ENCODE assay signal across 26 cellular contexts in genomic region chr7:17535776-17536175, GRCh38.
DNase-seq lines count a peak whose midpoint lies in the region; ATAC-seq and TF ChIP-seq lines count a peak whose summit lies in the region.
"Had no signal": no experiment of that assay in that cellular context is flagged by ENCODE, and none has a peak within 500 bp of the region (broad histone marks: within the 10 kb centered on the region; RNA-seq: fewer than 3 reads in every experiment).

No MANE protein-coding gene starts in this region.

- H3K4me1 Mint-ChIP-seq in MCF 10A (ENCODE audit: insufficient read depth, unreplicated experiment), result peaks cover 25% of the 10 kb centered on the region
- H3K4me1 Mint-ChIP-seq: activated CD4-positive, alpha-beta T cell treated with anti-CD3 and anti-CD28 coated beads for 36 hours had no signal

- BruUV-seq in mammary epithelial cell (replicated peaks; lab: Mats Ljungman, UMichigan) (no TSS peak), MCF 10A (replicated peaks; lab: Mats Ljungman, UMichigan) (no TSS peak)

- dilution Hi-C loops in mammary epithelial cell (cut with HindIII; ENCODE audit: low sequenced_read_pairs), result no loop called here

- no peaks in the 10 kb centered on the region for H3K36me3 ChIP-seq in mammary epithelial cell (ENCODE audit: insufficient read depth, low read length)
- H3K36me3 ChIP-seq: neutrophil had no signal

- CTCF ChIA-PET in mammary epithelial cell (lab: Charles Lee; ENCODE audit: low non-redundant PET), result no interaction called here
- CTCF ChIA-PET in MCF 10A (lab: Yijun Ruan, JAX), result no interaction called here

- no peak overlapping the region for H3K4me2 ChIP-seq in mammary epithelial cell (ENCODE audit: insufficient read depth, low read depth, low read length)

- no peaks in the 10 kb centered on the region for H3K9me3 Mint-ChIP-seq in MCF 10A (ENCODE audit: unreplicated experiment)
- H3K9me3 Mint-ChIP-seq: CD4-positive, alpha-beta memory T cell; IgD-negative memory B cell; T-helper 2 cell treated with Interferon-gamma antibody and Interleukin-4, amounts not matched to agents 5 μg/mL and 100 μg/mL, for 36 hours had no signal

- no peaks in the 10 kb centered on the region for H3K9me3 ChIP-seq in mammary epithelial cell (replicated peaks; ENCODE audit: insufficient read depth, low read length)
- H3K9me3 ChIP-seq: neutrophil, testis had no signal

- no peak overlapping the region for H3K27ac ChIP-seq in mammary epithelial cell (ENCODE audit: insufficient read depth, low read depth, low read length)
- H3K27ac ChIP-seq: 22Rv1, neutrophil, testis had no signal

- no peaks in the 10 kb centered on the region for H3K27me3 Mint-ChIP-seq in MCF 10A (ENCODE audit: insufficient read depth, unreplicated experiment)
- H3K27me3 Mint-ChIP-seq: IgD-negative memory B cell, progenitor cell of endocrine pancreas had no signal

- H3K27me3 ChIP-seq in mammary epithelial cell (ENCODE audit: insufficient read depth, low read length), result no peaks in the 10 kb centered on the region
- H3K27me3 ChIP-seq: neutrophil, testis had no signal

- H4K20me1 ChIP-seq in mammary epithelial cell (ENCODE audit: insufficient read depth, low read length), result no peaks in the 10 kb centered on the region

- no peak for TF ChIP-seq CTCF in mammary epithelial cell (conservative IDR thresholded peaks at IDR 0.05 in 1 of 2, IDR thresholded peaks at IDR 0.05 in 1 of 2; ENCODE audit: extremely low read depth in 1 of 2, insufficient read depth in 1 of 2, low read depth in 1 of 2, low read length in 2 of 2)
- no peak for TF ChIP-seq CTCF in MCF 10A (IDR thresholded peaks at IDR 0.05; ENCODE audit: unreplicated experiment)
- TF ChIP-seq CTCF in fibroblast of the aortic adventitia (IDR thresholded peaks at IDR 0.05; ENCODE audit: insufficient read depth, low read length), result no peak

- ATAC-seq in GM18502 (IDR thresholded peaks at IDR 0.05; ENCODE audit: poor library complexity, unreplicated experiment) (no peak), GM21825 (IDR thresholded peaks at IDR 0.05; ENCODE audit: unreplicated experiment) (no peak)
- ATAC-seq: activated CD4-positive, alpha-beta T cell treated with anti-CD3 and anti-CD28 coated beads for 36 hours; Panc1; stimulated activated naive CD8-positive, alpha-beta T cell treated with anti-CD3 and anti-CD28 coated beads, Interleukin-15, Interleukin-2, amounts not matched to agents 100 U/mL and 50 U/mL, for 24 hours had no signal

- peak; percentile 33 for DNase-seq in mammary epithelial cell
- DNase-seq in MCF 10A (ENCODE audit: unreplicated experiment), result no peak
- peak; percentile 75 for DNase-seq in astrocyte of the hippocampus (ENCODE audit: low read depth, low spot score)
- peak; percentile 50 for DNase-seq in fibroblast of the aortic adventitia (ENCODE audit: low read depth)
- no peak for DNase-seq in LoVo (ENCODE audit: low spot score)
- DNase-seq in OCI-M2 (lab: John Stamatoyannopoulos, UW; ENCODE audit: unreplicated experiment), result no peak
- DNase-seq: activated CD4-positive, alpha-beta T cell treated with anti-CD3 and anti-CD28 coated beads for 36 hours; activated CD8-positive, alpha-beta memory T cell treated with anti-CD3 and anti-CD28 coated beads for 24 hours; activated gamma-delta T cell; activated T-cell treated with anti-CD3 and anti-CD28 coated beads, Interleukin-2, amount 50 U/mL, for 1 hour; CD4-positive, alpha-beta memory T cell; foreskin melanocyte; NCI-H1105; NCI-H1930; NCI-H69; SHP77 treated with DMSO at 0.1 percent for 48 hours; stimulated activated naive CD8-positive, alpha-beta T cell treated with anti-CD3 and anti-CD28 coated beads, Interleukin-15, Interleukin-2, amounts not matched to agents 100 U/mL and 50 U/mL, for 24 hours; testis had no signal

- peaks cover 27% of the 10 kb centered on the region for H3K4me1 ChIP-seq in mammary epithelial cell (ENCODE audit: insufficient read depth, low read length)
- H3K4me1 ChIP-seq: testis had no signal

- H3K9ac ChIP-seq in mammary epithelial cell (ENCODE audit: insufficient read depth, low read length), result no peak overlapping the region

- in situ Hi-C loops in mammary epithelial cell (cut with MboI; ENCODE audit: low sequenced_read_pairs in 2 of 2), result no loop called here

- H3K79me2 ChIP-seq in mammary epithelial cell (ENCODE audit: insufficient read depth, low read length), result no peaks in the 10 kb centered on the region

- WGBS in mammary epithelial cell (ENCODE audit: low coverage, missing lambda C conversion rate), result 60% methylated on average over 1 of the region's 1 CpG

- no peak overlapping the region for H3K4me3 ChIP-seq in mammary epithelial cell (replicated peaks in 1 of 3; ENCODE audit: insufficient read depth in 1 of 3, low read depth in 2 of 3, low read length in 3 of 3)
- no peak overlapping the region for H3K4me3 ChIP-seq in fibroblast of the aortic adventitia (ENCODE audit: low read depth, low read length)
- H3K4me3 ChIP-seq: testis had no signal

- H3K27ac Mint-ChIP-seq in MCF 10A (ENCODE audit: low read depth, unreplicated experiment), result no peak overlapping the region
- H3K27ac Mint-ChIP-seq: activated CD4-positive, alpha-beta T cell treated with anti-CD3 and anti-CD28 coated beads for 36 hours; CD4-positive, alpha-beta memory T cell; IgD-negative memory B cell; progenitor cell of endocrine pancreas; T-helper 2 cell treated with Interferon-gamma antibody and Interleukin-4, amounts not matched to agents 5 μg/mL and 100 μg/mL, for 36 hours had no signal

- intact Hi-C loops in mammary epithelial cell (cut with micrococcal nuclease) (loop anchor here (10.0 kb wide), 1 partner anchor 131 kb away; no protein-coding TSS in a partner anchor), MCF 10A (cut with micrococcal nuclease) (loop anchor here (10.0 kb wide), 2 partner anchors 551 to 611 kb away; no protein-coding TSS in a partner anchor)

- no peak overlapping the region for H3K4me3 Mint-ChIP-seq in MCF 10A (ENCODE audit: unreplicated experiment)
- H3K4me3 Mint-ChIP-seq: activated CD4-positive, alpha-beta T cell treated with anti-CD3 and anti-CD28 coated beads for 36 hours; CD4-positive, alpha-beta memory T cell; IgD-negative memory B cell; T-helper 2 cell treated with Interferon-gamma antibody and Interleukin-4, amounts not matched to agents 5 μg/mL and 100 μg/mL, for 36 hours had no signal

- POLR2A ChIA-PET in MCF 10A (lab: Yijun Ruan, JAX), result interaction anchor here (0.7 kb wide), 1 partner anchor 173 kb away, joined by 4 read pairs; no protein-coding TSS in a partner anchor

- no peak overlapping the region for H2AFZ ChIP-seq in mammary epithelial cell (ENCODE audit: low read depth, low read length)

- H3K36me3 Mint-ChIP-seq in MCF 10A (ENCODE audit: insufficient read depth, unreplicated experiment), result no peaks in the 10 kb centered on the region
- H3K36me3 Mint-ChIP-seq: CD4-positive, alpha-beta memory T cell; IgD-negative memory B cell had no signal

Comparison
In these comparisons a context has a peak if more than half of its experiments do, and no peak if none do; other contexts are left out.
1. DNase-seq: peak in mammary epithelial cell (single experiment), astrocyte of the hippocampus (single experiment) and fibroblast of the aortic adventitia (single experiment); none in MCF 10A (single experiment), LoVo (single experiment) and OCI-M2 (single experiment).